8 cellular contexts compared by ENCODE assay signal in genomic region chr15:101258238-101259144, GRCh38. TPM values are rescaled to one million over a fixed set of nuclear protein-coding genes. Genes with fewer than 3 reads are reported as not detected.
DNase-seq lines count a peak whose midpoint lies in the region; ATAC-seq and TF ChIP-seq lines count a peak whose summit lies in the region.

No MANE protein-coding gene starts in this region.

- TF ChIP-seq POLR2A in body of pancreas (IDR thresholded peaks at IDR 0.05) = no peak

- H3K4me3 ChIP-seq in AG04450 (ENCODE audit: low read depth, low read length) = no peak overlapping the region
- H3K4me3 ChIP-seq in body of pancreas = no peak overlapping the region

- H3K36me3 ChIP-seq in body of pancreas (replicated peaks in 1 of 2; ENCODE audit: insufficient read depth in 1 of 2, low read depth in 2 of 2) = no peaks in the 10 kb centered on the region

- ATAC-seq in body of pancreas = peak; percentile 74

- peaks cover 7% of the 10 kb centered on the region for H3K4me1 ChIP-seq in body of pancreas

- no peaks in the 10 kb centered on the region for H3K9me3 ChIP-seq in AG04450 (ENCODE audit: control insufficient read depth, insufficient read depth, low read length)
- H3K9me3 ChIP-seq in body of pancreas = no peaks in the 10 kb centered on the region

- no peak overlapping the region for H3K27ac ChIP-seq in AG04450 (ENCODE audit: low read depth, low read length)
- H3K27ac ChIP-seq in body of pancreas = no peak overlapping the region

- CTCF ChIA-PET in AG04450 (lab: Charles Lee) = interaction anchor here (0.5 to 2.4 kb wide), 30 partner anchors 9 to 640 kb away, joined by 3 to 49 read pairs (median 5); no protein-coding TSS in a partner anchor

- no peaks in the 10 kb centered on the region for H3K27me3 ChIP-seq in AG04450 (ENCODE audit: control insufficient read depth, insufficient read depth, low read length)
- H3K27me3 ChIP-seq in body of pancreas = no peaks in the 10 kb centered on the region

- POLR2A ChIA-PET in AG04450 (lab: Yijun Ruan, JAX) = interaction anchor here (0.5 kb wide), 1 partner anchor 137 kb away, joined by 5 read pairs; no protein-coding TSS in a partner anchor

- intact Hi-C loops in body of pancreas (cut with DNase I) = loop anchor here (5.0 to 10.0 kb wide), 3 partner anchors 171 to 634 kb away; no protein-coding TSS in a partner anchor

- 9 to 20% methylated on average over 9 to 11 of the region's 11 CpGs for WGBS in body of pancreas, 2 donors

- TF ChIP-seq CTCF in AG04450 (IDR thresholded peaks at IDR 0.05; ENCODE audit: low read depth, low read length) = peak; percentile 78
- peak; percentile 73 for TF ChIP-seq CTCF in GM12873 (IDR thresholded peaks at IDR 0.05; ENCODE audit: insufficient read depth, low read depth, low read length, missing control alignments)
- peak; percentile 88 for TF ChIP-seq CTCF in LNCAP (IDR thresholded peaks at IDR 0.05)
- peak; percentile 49 to 94 (median 85) for TF ChIP-seq CTCF in body of pancreas (IDR thresholded peaks at IDR 0.05)

- DNase-seq in AG04450 (ENCODE audit: low read depth, low spot score) (no peak), SK-N-DZ (ENCODE audit: low spot score) (peak; percentile 67), body of pancreas (peak; percentile 70 to 78 (median 75)), iPS-NIHi11 (ENCODE audit: low spot score) (peak; percentile 46), islet precursor cell (no peak)
- peak; percentile 63 for DNase-seq in stimulated activated CD4-positive, alpha-beta T cell treated with anti-CD3 and anti-CD28 coated beads, Interleukin-15, amount 100 ng/mL, for 24 hours

RNA-seq across cellular contexts. Expression of gene CHSY1, which starts 6.6 kb away (rescaled TPM):
- polyA plus RNA-seq in AG04450 (2011; rRNA removed) = 44.6 and 49.2 TPM in 2 replicates
- 40.1 and 49.5 TPM in 2 replicates for polyA minus RNA-seq in AG04450 (2011; rRNA and poly(A)+ RNA removed)
- polyA plus RNA-seq in SK-N-DZ (2014; cell fraction: cytosol; rRNA removed) = 13.0 and 14.0 TPM in 2 replicates
- 5.8 and 7.6 TPM in 2 replicates for polyA plus RNA-seq in SK-N-DZ (2014; cell fraction: nucleus; rRNA removed)
- total RNA-seq in body of pancreas = 10 to 100 TPM in 1 of 2 donors, 1 to 10 TPM in 1; 7.8 to 12.2 TPM

RNA-seq across cellular contexts. Expression of gene SELENOS, which starts 18.8 kb away (rescaled TPM):
- polyA plus RNA-seq in AG04450 (2011; rRNA removed) = 79.9 and 100 TPM in 2 replicates
- polyA minus RNA-seq in AG04450 (2011; rRNA and poly(A)+ RNA removed) = 28.4 and 33.7 TPM in 2 replicates
- 102 and 112 TPM in 2 replicates for polyA plus RNA-seq in SK-N-DZ (2014; cell fraction: cytosol; rRNA removed)
- polyA plus RNA-seq in SK-N-DZ (2014; cell fraction: nucleus; rRNA removed) = 59.7 and 105 TPM in 2 replicates
- total RNA-seq in body of pancreas = 10 to 100 TPM; 37.2 to 45.1 TPM

RNA-seq across cellular contexts. Expression of gene SNRPA1, which starts 36.6 kb away (rescaled TPM):
- 46.4 and 57.0 TPM in 2 replicates for polyA plus RNA-seq in AG04450 (2011; rRNA removed)
- 11.8 and 20.5 TPM in 2 replicates for polyA minus RNA-seq in AG04450 (2011; rRNA and poly(A)+ RNA removed)
- 13.0 and 29.3 TPM in 2 replicates for polyA plus RNA-seq in SK-N-DZ (2014; cell fraction: cytosol; rRNA removed)
- 37.4 and 83.8 TPM in 2 replicates for polyA plus RNA-seq in SK-N-DZ (2014; cell fraction: nucleus; rRNA removed)
- 10 to 100 TPM; 26.2 to 29.7 TPM for total RNA-seq in body of pancreas

Comparison
In these comparisons a context has a peak if more than half of its experiments do, and no peak if none do; other contexts are left out.
1. DNase-seq: peak in SK-N-DZ (single experiment), body of pancreas (4 of 4), iPS-NIHi11 (single experiment) and stimulated activated CD4-positive, alpha-beta T cell treated with anti-CD3 and anti-CD28 coated beads, Interleukin-15, amount 100 ng/mL, for 24 hours (single experiment); none in AG04450 (single experiment) and islet precursor cell (single experiment).
2. Peak in every context shown above with its lines, with median percentiles within 50 percentile points of each other: CTCF ChIP-seq.